Comparison of ENCODE assay signal across 17 cellular contexts in the genomic region with DNA sequence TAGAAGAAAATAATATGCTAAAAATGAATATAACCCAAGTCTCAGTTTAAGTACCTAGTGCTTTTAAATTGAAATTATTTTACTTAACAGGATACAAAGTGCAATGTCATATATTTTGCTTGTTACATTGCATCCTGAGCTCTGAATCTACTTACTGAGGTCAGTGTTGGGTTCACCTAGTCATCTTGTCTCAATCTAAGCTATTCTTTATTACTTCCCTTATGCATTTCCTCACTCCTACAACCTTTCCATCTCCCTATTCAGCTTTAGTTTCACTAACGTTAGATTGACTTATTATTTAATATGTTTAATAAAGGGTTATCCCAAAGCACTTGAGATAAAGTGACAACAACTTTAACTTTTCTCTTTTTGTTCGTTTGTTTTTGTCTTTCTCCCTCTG.
DNase-seq lines count a peak whose midpoint lies in the region; ATAC-seq, FAIRE-seq and TF ChIP-seq lines count a peak whose summit lies in the region.
"Had no signal": no experiment of that assay in that cellular context is flagged by ENCODE, and none has a peak within 500 bp of the region (broad histone marks: within the 10 kb centered on the region; RNA-seq: fewer than 3 reads in every experiment).

No MANE protein-coding gene starts in this region.

- in situ Hi-C loops in GM12878 (cut with MboI): no loop called here

- peaks cover 6% of the 10 kb centered on the region for H3K9me3 Mint-ChIP-seq in activated naive CD4-positive, alpha-beta T cell treated with anti-CD3 and anti-CD28 coated beads, Interleukin-2, amount 10 ng/mL, durations not matched to agents 7 days and 5 days
- H3K9me3 Mint-ChIP-seq: GM23338 had no signal

- H3K9me2 ChIP-seq in PC-9 (ENCODE audit: insufficient read depth): no peaks in the 10 kb centered on the region

- H3K36me3 ChIP-seq in GM12878 (ENCODE audit: control insufficient read depth in 2 of 2, insufficient read depth in 2 of 2, low read length in 1 of 2) (no peaks in the 10 kb centered on the region), PC-9 (ENCODE audit: low read depth) (no peaks in the 10 kb centered on the region)
- H3K36me3 ChIP-seq: BLaER1 treated with 17β-estradiol and CSF1 and Interleukin-3, amounts not matched to agents 10 nM and 100 nM had no signal

- H3K4me3 ChIP-seq in GM12878: no peak overlapping the region
- no peak overlapping the region for H3K4me3 ChIP-seq in fibroblast of villous mesenchyme (ENCODE audit: low read depth, low read length)
- no peak overlapping the region for H3K4me3 ChIP-seq in PC-9
- H3K4me3 ChIP-seq: BLaER1 treated with 17β-estradiol and CSF1 and Interleukin-3, amounts not matched to agents 10 nM and 100 nM; GM23338 had no signal

- intact Hi-C loops in GM12878 (cut with micrococcal nuclease; ENCODE audit: unreplicated experiment): no loop called here
- intact Hi-C loops in PC-9 (cut with micrococcal nuclease; ENCODE audit: unreplicated experiment): no loop called here

- RAD21 ChIA-PET in GM12878 (lab: Charles Lee; ENCODE audit: unreplicated experiment): interaction anchor here (0.7 kb wide), 1 partner anchor 424 kb away, joined by 3 read pairs; no protein-coding TSS in a partner anchor

- POLR2A ChIA-PET in GM12878 (lab: Charles Lee) (no interaction called here), PC-9 (lab: Charles Lee; ENCODE audit: unreplicated experiment) (interaction anchor here (0.7 kb wide), 1 partner anchor 52 kb away, joined by 3 read pairs; no protein-coding TSS in a partner anchor)

- H3K4me1 Mint-ChIP-seq in activated naive CD4-positive, alpha-beta T cell treated with anti-CD3 and anti-CD28 coated beads, Interleukin-2, amount 10 ng/mL, durations not matched to agents 7 days and 5 days: no peaks in the 10 kb centered on the region
- H3K4me1 Mint-ChIP-seq: B cell, GM23338 had no signal

- H3K4me1 ChIP-seq in GM12878 (ENCODE audit: control insufficient read depth, insufficient read depth, low read length) (no peaks in the 10 kb centered on the region), PC-9 (replicated peaks; ENCODE audit: insufficient read depth) (no peaks in the 10 kb centered on the region)
- H3K4me1 ChIP-seq: BLaER1 treated with 17β-estradiol and CSF1 and Interleukin-3, amounts not matched to agents 10 nM and 100 nM had no signal

- TF ChIP-seq RAD21 in GM12878 (IDR thresholded peaks at IDR 0.05; ENCODE audit: insufficient read depth, low read depth, low read length): no peak

- no TSS peak for BruUV-seq in GM12878 (replicated peaks; lab: Mats Ljungman, UMichigan)
- BruUV-seq in PC-9 (replicated peaks; lab: Mats Ljungman, UMichigan): no TSS peak

- SMC1A ChIA-PET in GM12878 (lab: Charles Lee; ENCODE audit: uncharacterized antibody, unreplicated experiment): interaction anchor here (1.1 kb wide), 1 partner anchor 42 kb away, joined by 3 read pairs; no protein-coding TSS in a partner anchor

- no peak for TF ChIP-seq EP300 in GM12878 (IDR thresholded peaks at IDR 0.05; ENCODE audit: borderline replicate concordance in 1 of 2, control insufficient read depth in 1 of 2, low read depth in 2 of 2, low read length in 2 of 2)

- ATAC-seq in GM18868 (IDR thresholded peaks at IDR 0.05; ENCODE audit: unreplicated experiment) (peak; percentile 35), GM12878 (peak; percentile 36; the same call in 2 of the 3 replicates), GM18867 (IDR thresholded peaks at IDR 0.05; ENCODE audit: unreplicated experiment) (no peak)
- ATAC-seq: CD8-positive, alpha-beta T cell; GM23338 had no signal

- CTCF ChIA-PET in GM12878 (lab: Yijun Ruan, JAX): interaction anchor here (0.6 to 0.7 kb wide), 2 partner anchors 35 to 118 kb away, joined by 3 to 5 read pairs; no protein-coding TSS in a partner anchor
- CTCF ChIA-PET in activated naive CD4-positive, alpha-beta T cell treated with anti-CD3 and anti-CD28 coated beads, Interleukin-2, amount 10 ng/mL, durations not matched to agents 7 days and 5 days (lab: Charles Lee): no interaction called here
- CTCF ChIA-PET in PC-9 (lab: Charles Lee): no interaction called here

- H4K20me1 ChIP-seq in GM12878 (ENCODE audit: control insufficient read depth, insufficient read depth): no peaks in the 10 kb centered on the region
- no peaks in the 10 kb centered on the region for H4K20me1 ChIP-seq in PC-9 (ENCODE audit: insufficient read depth)
- H4K20me1 ChIP-seq: BLaER1 treated with 17β-estradiol and CSF1 and Interleukin-3, amounts not matched to agents 10 nM and 100 nM had no signal

- no peaks in the 10 kb centered on the region for H3K27me3 Mint-ChIP-seq in activated naive CD4-positive, alpha-beta T cell treated with anti-CD3 and anti-CD28 coated beads, Interleukin-2, amount 10 ng/mL, durations not matched to agents 7 days and 5 days
- H3K27me3 Mint-ChIP-seq: B cell had no signal

- no peaks in the 10 kb centered on the region for H3F3A ChIP-seq in PC-9 (ENCODE audit: insufficient read depth, low read depth)

- H3K79me2 ChIP-seq in GM12878 (ENCODE audit: control insufficient read depth, insufficient read depth, low read length): no peaks in the 10 kb centered on the region
- H3K79me2 ChIP-seq in PC-9 (ENCODE audit: low read depth): no peaks in the 10 kb centered on the region

- no peak overlapping the region for H3K4me3 Mint-ChIP-seq in activated naive CD4-positive, alpha-beta T cell treated with anti-CD3 and anti-CD28 coated beads, Interleukin-2, amount 10 ng/mL, durations not matched to agents 7 days and 5 days
- H3K4me3 Mint-ChIP-seq: B cell; CD8-positive, alpha-beta T cell; GM23338 had no signal

- no peak overlapping the region for H3K27ac ChIP-seq in GM12878 (ENCODE audit: control insufficient read depth, insufficient read depth)
- H3K27ac ChIP-seq in PC-9: no peak overlapping the region
- H3K27ac ChIP-seq: BLaER1 treated with 17β-estradiol and CSF1 and Interleukin-3, amounts not matched to agents 10 nM and 100 nM had no signal

- H2AFZ ChIP-seq in GM12878 (ENCODE audit: control insufficient read depth, low read depth, low read length) (no peak overlapping the region), PC-9 (no peak overlapping the region)
- H2AFZ ChIP-seq: GM23338 had no signal

- no peak for TF ChIP-seq CTCF in GM12878 (IDR thresholded peaks at IDR 0.05 in 2 of 3, conservative IDR thresholded peaks at IDR 0.05 in 1 of 3; ENCODE audit: control insufficient read depth in 2 of 3, extremely low read depth in 1 of 3, insufficient read depth in 1 of 3, low read depth in 3 of 3, low read length in 3 of 3)
- no peak for TF ChIP-seq CTCF in fibroblast of villous mesenchyme (IDR thresholded peaks at IDR 0.05; ENCODE audit: insufficient read depth, low read depth, low read length)
- TF ChIP-seq CTCF in PC-9 (conservative IDR thresholded peaks at IDR 0.05): no peak

- no peak for TF ChIP-seq POLR2A in GM12878 (IDR thresholded peaks at IDR 0.05; ENCODE audit: low read depth, low read length)

- DNase-seq in GM12878 (ENCODE audit: low read depth, low spot score) (no peak), fibroblast of villous mesenchyme (ENCODE audit: low read depth) (peak; percentile 3), pulmonary artery endothelial cell (ENCODE audit: low read depth, low spot score) (peak; percentile 3), PC-9 (no peak)
- DNase-seq in activated naive CD4-positive, alpha-beta T cell treated with anti-CD3 and anti-CD28 coated beads, Interleukin-2, amount 10 ng/mL, durations not matched to agents 7 days and 5 days: no peak
- DNase-seq: CD8-positive, alpha-beta T cell; DMS 273 treated with DMSO at 0.1 percent for 48 hours; DMS53; DND-41; EL had no signal

- WGBS in GM12878 (ENCODE audit: insufficient coverage, insufficient replicate concordance, low lambda C conversion rate, missing lambda C conversion rate): 2% methylated on average over 2 of the region's 2 CpGs

- H3K27ac Mint-ChIP-seq in activated naive CD4-positive, alpha-beta T cell treated with anti-CD3 and anti-CD28 coated beads, Interleukin-2, amount 10 ng/mL, durations not matched to agents 7 days and 5 days: no peak overlapping the region
- H3K27ac Mint-ChIP-seq: B cell; CD8-positive, alpha-beta T cell; GM23338 had no signal

- H3K4me2 ChIP-seq in GM12878 (ENCODE audit: control insufficient read depth, insufficient read depth) (no peak overlapping the region), PC-9 (no peak overlapping the region)
- H3K4me2 ChIP-seq: BLaER1 treated with 17β-estradiol and CSF1 and Interleukin-3, amounts not matched to agents 10 nM and 100 nM; GM23338 had no signal

- H3K36me3 Mint-ChIP-seq in activated naive CD4-positive, alpha-beta T cell treated with anti-CD3 and anti-CD28 coated beads, Interleukin-2, amount 10 ng/mL, durations not matched to agents 7 days and 5 days: no peaks in the 10 kb centered on the region
- H3K36me3 Mint-ChIP-seq: CD8-positive, alpha-beta T cell had no signal

- no peak for FAIRE-seq in GM12878 (lab: Jason Lieb, UNC)
- FAIRE-seq: GM12891, H54 had no signal

- H3K9me3 ChIP-seq in GM12878 (replicated peaks; ENCODE audit: control insufficient read depth, insufficient read depth, low read length) (no peaks in the 10 kb centered on the region), PC-9 (ENCODE audit: insufficient read depth, low read depth) (no peaks in the 10 kb centered on the region)
- H3K9me3 ChIP-seq: BLaER1 treated with 17β-estradiol and CSF1 and Interleukin-3, amounts not matched to agents 10 nM and 100 nM had no signal

- H3K27me3 ChIP-seq in GM12878 (replicated peaks in 1 of 2; ENCODE audit: control insufficient read depth in 2 of 2, insufficient read depth in 2 of 2, low read length in 1 of 2) (no peaks in the 10 kb centered on the region), PC-9 (ENCODE audit: insufficient read depth, low read depth) (no peaks in the 10 kb centered on the region)
- H3K27me3 ChIP-seq: BLaER1 treated with 17β-estradiol and CSF1 and Interleukin-3, amounts not matched to agents 10 nM and 100 nM had no signal

- H3K9ac ChIP-seq in GM12878 (ENCODE audit: control insufficient read depth, insufficient read depth, low read length): no peak overlapping the region
- H3K9ac ChIP-seq: BLaER1 treated with 17β-estradiol and CSF1 and Interleukin-3, amounts not matched to agents 10 nM and 100 nM had no signal

TF ChIP-seq in GM12878, 131 proteins besides CTCF, POLR2A, EP300 and RAD21 (continues in another document):
- no peak for TF ChIP-seq SMAD5 (IDR thresholded peaks at IDR 0.05; ENCODE audit: low read depth)
- TF ChIP-seq SIN3A (IDR thresholded peaks at IDR 0.05; ENCODE audit: low read depth, low read length): no peak
- no peak for TF ChIP-seq RAD51 (IDR thresholded peaks at IDR 0.05)

Comparison
In these comparisons a context has a peak if more than half of its experiments do, and no peak if none do; other contexts are left out.
1. DNase-seq: peak in fibroblast of villous mesenchyme (single experiment) and pulmonary artery endothelial cell (single experiment); none in GM12878 (single experiment), activated naive CD4-positive, alpha-beta T cell treated with anti-CD3 and anti-CD28 coated beads, Interleukin-2, amount 10 ng/mL, durations not matched to agents 7 days and 5 days (single experiment) and PC-9 (0 of 2).